Comparison of ENCODE assay signal across 21 cellular contexts in genomic region chr21:26715116-26715515, GRCh38.
"Had no signal": no experiment of that assay in that cellular context is flagged by ENCODE, and none has a peak within 500 bp of the region (broad histone marks: within the 10 kb centered on the region; RNA-seq: fewer than 3 reads in every experiment).

No MANE protein-coding gene starts in this region.

- H3K9me3 ChIP-seq: heart right ventricle, left lung, lower lobe of right lung, mucosa of descending colon, pancreas, prostate gland, spleen, tibial nerve, upper lobe of left lung, vagina had no signal

- H3K36me3 Mint-ChIP-seq: naive thymus-derived CD8-positive, alpha-beta T cell; stimulated activated effector memory CD8-positive, alpha-beta T cell treated with anti-CD3 and anti-CD28 coated beads, Interleukin-12 subunit alpha, Interleukin-12 subunit beta, amount 100 ng/mL, for 72 hours had no signal

- H3K4me1 Mint-ChIP-seq: naive thymus-derived CD8-positive, alpha-beta T cell; neural crest cell; stimulated activated effector memory CD8-positive, alpha-beta T cell treated with anti-CD3 and anti-CD28 coated beads, Interleukin-12 subunit alpha, Interleukin-12 subunit beta, amount 100 ng/mL, for 72 hours; stimulated activated naive CD8-positive, alpha-beta T cell treated with anti-CD3 and anti-CD28 coated beads, Interleukin-15, amount 100 ng/mL, for 72 hours had no signal

- H3K27me3 ChIP-seq: hepatocyte, left lung, pancreas, tibial nerve, upper lobe of left lung, vagina had no signal

- H3K4me1 ChIP-seq: left lung, pancreas, prostate gland, vagina had no signal

- H3K4me3 Mint-ChIP-seq: naive thymus-derived CD8-positive, alpha-beta T cell; nephron; neural crest cell; stimulated activated effector memory CD8-positive, alpha-beta T cell treated with anti-CD3 and anti-CD28 coated beads, Interleukin-12 subunit alpha, Interleukin-12 subunit beta, amount 100 ng/mL, for 72 hours; stimulated activated naive CD8-positive, alpha-beta T cell treated with anti-CD3 and anti-CD28 coated beads, Interleukin-15, amount 100 ng/mL, for 72 hours had no signal

- H3K9me3 Mint-ChIP-seq: naive thymus-derived CD8-positive, alpha-beta T cell; nephron; neural crest cell; stimulated activated effector memory CD8-positive, alpha-beta T cell treated with anti-CD3 and anti-CD28 coated beads, Interleukin-12 subunit alpha, Interleukin-12 subunit beta, amount 100 ng/mL, for 72 hours; stimulated activated naive CD8-positive, alpha-beta T cell treated with anti-CD3 and anti-CD28 coated beads, Interleukin-15, amount 100 ng/mL, for 72 hours had no signal

- H3K4me2 ChIP-seq: hepatocyte had no signal

- H3K4me3 ChIP-seq: heart right ventricle, hepatocyte, left lung, lower lobe of right lung, mucosa of descending colon, pancreas, prostate gland, spleen, tibial nerve, upper lobe of left lung, vagina had no signal

- H3K27me3 Mint-ChIP-seq: stimulated activated naive CD8-positive, alpha-beta T cell treated with anti-CD3 and anti-CD28 coated beads, Interleukin-15, amount 100 ng/mL, for 72 hours had no signal

- DNase-seq: left lung; lower lobe of right lung; mammary epithelial cell; mesenchymal stem cell; naive thymus-derived CD8-positive, alpha-beta T cell; right cardiac atrium; small intestine; spleen; stimulated activated naive CD4-positive, alpha-beta T cell treated with Interleukin-2 at 50 U/mL for 16 hours; upper lobe of left lung had no signal

- H3K36me3 ChIP-seq: heart right ventricle, left lung, lower lobe of right lung, pancreas, prostate gland, spleen, tibial nerve, upper lobe of left lung, vagina had no signal

- H3K27ac ChIP-seq: heart right ventricle, hepatocyte, left lung, lower lobe of right lung, pancreas, prostate gland, spleen, tibial nerve, upper lobe of left lung, vagina had no signal

- ATAC-seq: naive thymus-derived CD8-positive, alpha-beta T cell had no signal

- H3K27ac Mint-ChIP-seq: naive thymus-derived CD8-positive, alpha-beta T cell; nephron; stimulated activated effector memory CD8-positive, alpha-beta T cell treated with anti-CD3 and anti-CD28 coated beads, Interleukin-12 subunit alpha, Interleukin-12 subunit beta, amount 100 ng/mL, for 72 hours; stimulated activated naive CD8-positive, alpha-beta T cell treated with anti-CD3 and anti-CD28 coated beads, Interleukin-15, amount 100 ng/mL, for 72 hours had no signal

- H3K79me2 ChIP-seq: hepatocyte had no signal

- H2AFZ ChIP-seq: hepatocyte had no signal
